Comparison of ENCODE assay signal across 15 cellular contexts in genomic region chr1:19639999-19640362, GRCh38. TPM values are rescaled to one million over a fixed set of nuclear protein-coding genes. Genes with fewer than 3 reads are reported as not detected.
A peak's percentile ranks its signal among the peaks of the same experiment; 100 is the strongest.
DNase-seq lines count a peak whose midpoint lies in the region; ATAC-seq and TF ChIP-seq lines count a peak whose summit lies in the region.
"Had no signal": no experiment of that assay in that cellular context is flagged by ENCODE, and none has a peak within 500 bp of the region (broad histone marks: within the 10 kb centered on the region; RNA-seq: fewer than 3 reads in every experiment).

No MANE protein-coding gene starts in this region.

- no peaks in the 10 kb centered on the region for H3K27me3 Mint-ChIP-seq in Calu3 (ENCODE audit: unreplicated experiment)
- peaks cover 45% of the 10 kb centered on the region for H3K27me3 Mint-ChIP-seq in neural crest cell (ENCODE audit: low read depth)

- peaks cover 23% of the 10 kb centered on the region for H3K4me1 Mint-ChIP-seq in Calu3 (ENCODE audit: low read depth, unreplicated experiment)
- H3K4me1 Mint-ChIP-seq in neural crest cell = peaks cover 8% of the 10 kb centered on the region

- H3K36me3 Mint-ChIP-seq in Calu3 (ENCODE audit: insufficient read depth, unreplicated experiment) = peaks cover 15% of the 10 kb centered on the region
- no peaks in the 10 kb centered on the region for H3K36me3 Mint-ChIP-seq in neural crest cell (ENCODE audit: low read depth)
- H3K36me3 Mint-ChIP-seq: mesothelial cell of epicardium had no signal

- H3K36me3 ChIP-seq in esophagus (ENCODE audit: control insufficient read depth in 2 of 2, insufficient read depth in 2 of 2, low read length in 1 of 2) = no peaks in the 10 kb centered on the region
- H3K36me3 ChIP-seq in Karpas-422 (ENCODE audit: insufficient read depth, low read length) = no peaks in the 10 kb centered on the region
- H3K36me3 ChIP-seq: MG63 had no signal

- CTCF ChIA-PET in Calu3 (lab: Charles Lee) = interaction anchor here (1.0 kb wide), 2 partner anchors 20 to 22 kb away, joined by 3 to 8 read pairs; no protein-coding TSS in a partner anchor

- no peaks in the 10 kb centered on the region for H3K9me3 ChIP-seq in esophagus (ENCODE audit: control insufficient read depth in 2 of 2, insufficient read depth in 1 of 2, low read depth in 1 of 2, low read length in 1 of 2)
- no peaks in the 10 kb centered on the region for H3K9me3 ChIP-seq in Karpas-422 (ENCODE audit: low read length)
- H3K9me3 ChIP-seq: MG63 had no signal

- H3K4me1 ChIP-seq in esophagus (ENCODE audit: control insufficient read depth in 2 of 2, insufficient read depth in 2 of 2, low read length in 1 of 2) (peaks cover 0 to 3% of the 10 kb centered on the region in 2 donors), Karpas-422 (ENCODE audit: low read length) (no peaks in the 10 kb centered on the region)

- H3K9me3 Mint-ChIP-seq in Calu3 (ENCODE audit: low read depth, unreplicated experiment) = no peaks in the 10 kb centered on the region
- no peaks in the 10 kb centered on the region for H3K9me3 Mint-ChIP-seq in neural crest cell
- H3K9me3 Mint-ChIP-seq: mesothelial cell of epicardium; T-helper 2 cell treated with Interferon-gamma antibody and Interleukin-4, amounts not matched to agents 5 μg/mL and 100 μg/mL, for 36 hours had no signal

- 44 to 51% methylated on average over 3 of the region's 3 CpGs for WGBS in esophagus, 2 donors

- BruUV-seq in Calu3 (replicated peaks; lab: Mats Ljungman, UMichigan) = no TSS peak

- H4K20me1 ChIP-seq in Karpas-422 (ENCODE audit: insufficient read depth, low read depth, low read length) = no peaks in the 10 kb centered on the region

- no peaks in the 10 kb centered on the region for H3K79me2 ChIP-seq in Karpas-422 (ENCODE audit: low read length)

- intact Hi-C loops in Calu3 (cut with micrococcal nuclease; ENCODE audit: unreplicated experiment) = no loop called here

- no peak overlapping the region for H3K4me3 ChIP-seq in esophagus (ENCODE audit: low read depth in 1 of 2, low read length in 2 of 2)
- H3K4me3 ChIP-seq in Karpas-422 (ENCODE audit: low read length) = no peak overlapping the region
- H3K4me3 ChIP-seq: MG63 had no signal

- H3K4me3 Mint-ChIP-seq in Calu3 (ENCODE audit: low read depth, unreplicated experiment) (no peak overlapping the region), neural crest cell (peak overlapping the region; percentile 27)
- H3K4me3 Mint-ChIP-seq: mesothelial cell of epicardium; T-helper 2 cell treated with Interferon-gamma antibody and Interleukin-4, amounts not matched to agents 5 μg/mL and 100 μg/mL, for 36 hours had no signal

- no peak overlapping the region for H3K9ac ChIP-seq in Karpas-422 (ENCODE audit: low read length)

- no peaks in the 10 kb centered on the region for H3K9me2 ChIP-seq in Karpas-422 (replicated peaks; ENCODE audit: insufficient read depth, low read length)

- TF ChIP-seq CTCF in Calu3 (IDR thresholded peaks at IDR 0.05; ENCODE audit: unreplicated experiment) (no peak), neural crest cell (conservative IDR thresholded peaks at IDR 0.05) (no peak)

- H3K4me2 ChIP-seq in Karpas-422 (ENCODE audit: low read depth, low read length, poor library complexity, severe bottlenecking) = no peak overlapping the region

- no peak overlapping the region for H2AFZ ChIP-seq in Karpas-422 (ENCODE audit: low read length)

- ATAC-seq in HG03520 (IDR thresholded peaks at IDR 0.05; ENCODE audit: unreplicated experiment) = no peak

- H3K27ac Mint-ChIP-seq in Calu3 (ENCODE audit: unreplicated experiment) (peak overlapping the region; percentile 42), neural crest cell (ENCODE audit: unreplicated experiment) (no peak overlapping the region)
- H3K27ac Mint-ChIP-seq: mesothelial cell of epicardium; T-helper 2 cell treated with Interferon-gamma antibody and Interleukin-4, amounts not matched to agents 5 μg/mL and 100 μg/mL, for 36 hours had no signal

- DNase-seq in Calu3 (no peak), NCI-H510A (lab: John Stamatoyannopoulos, UW) (peak; percentile 34), neural crest cell (ENCODE audit: low read depth, low spot score) (no peak), Karpas-422 (no peak), OCI-M1 (lab: John Stamatoyannopoulos, UW) (no peak), hypothalamus (lab: John Stamatoyannopoulos, UW) (no peak)
- DNase-seq: activated CD4-positive, alpha-beta T cell treated with anti-CD3 and anti-CD28 coated beads, Interleukin-2, amount 50 U/mL, for 48 hours; activated effector memory CD4-positive, alpha-beta T cell treated with anti-CD3 and anti-CD28 coated beads, Interleukin-2, amount 50 U/mL, for 16 hours; AML-193 had no signal

- no peaks in the 10 kb centered on the region for H3K27me3 ChIP-seq in esophagus (ENCODE audit: control insufficient read depth in 1 of 2, insufficient read depth in 2 of 2, low read length in 2 of 2)
- no peaks in the 10 kb centered on the region for H3K27me3 ChIP-seq in Karpas-422 (ENCODE audit: low read length)
- H3K27me3 ChIP-seq: MG63 had no signal

- H3K27ac ChIP-seq in esophagus (ENCODE audit: low read depth in 2 of 2, low read length in 1 of 2) (peak overlapping the region; percentile 70 to 88), Karpas-422 (ENCODE audit: low read length) (no peak overlapping the region)

RNA-seq across cellular contexts. Expression of gene NBL1, which starts 4.1 kb away (rescaled TPM):
- total RNA-seq in Calu3 (2022) (100 and 112 TPM in 2 replicates), neural crest cell (7.0 and 7.8 TPM in 2 replicates)
- 100 to 1,000 TPM in 1 of 2 donors, 10 to 100 TPM in 1; 91.7 to 111 TPM for polyA plus RNA-seq in esophagus
- not detected in 2 replicates for total RNA-seq in Karpas-422 (2014; rRNA removed; shearing (Covaris generic); ENCODE audit: low replicate concordance)

RNA-seq across cellular contexts. Expression of gene HTR6, which starts 24.7 kb away (rescaled TPM):
- not detected in 2 replicates for total RNA-seq in Calu3 (2022)
- polyA plus RNA-seq in esophagus = under 1 TPM in 1 of 2 donors, not detected in 1; 0.02 TPM
- total RNA-seq in neural crest cell = not detected in 2 replicates
- not detected in 2 replicates for total RNA-seq in Karpas-422 (2014; rRNA removed; shearing (Covaris generic); ENCODE audit: low replicate concordance)
- total RNA-seq: posterior vena cava had no signal

Comparison
In these comparisons a context has a peak if more than half of its experiments do, and no peak if none do; other contexts are left out.
1. RNA of gene NBL1, which starts 4.1 kb away (total RNA-seq): 100 to 112 TPM in Calu3; 7.0 to 7.8 TPM in neural crest cell and not detected in Karpas-422; every median in the first group is over 10 times any median in the second.